ENCODE assay signal across 7 cellular contexts in genomic region chr19:49074869-49075268, GRCh38. TPM values are rescaled to one million over a fixed set of nuclear protein-coding genes. Genes with fewer than 3 reads are reported as not detected.
DNase-seq lines count a peak whose midpoint lies in the region; TF ChIP-seq lines count a peak whose summit lies in the region.
"Not testable (repeated sequence)": the region's sequence is repeated elsewhere in the genome, so short reads cannot be mapped to it uniquely, and the experiment has no call there.

No MANE protein-coding gene starts in this region.

- not testable (repeated sequence) for H3F3A ChIP-seq in Loucy (ENCODE audit: low read depth); OCI-LY1 (ENCODE audit: insufficient read depth, low read length)

- H4K20me1 ChIP-seq in Loucy (ENCODE audit: insufficient read depth, low read length, poor library complexity, severe bottlenecking); OCI-LY1 (ENCODE audit: insufficient read depth, low read length): not testable (repeated sequence)

- H3K4me2 ChIP-seq in Loucy (ENCODE audit: low read depth, low read length, poor library complexity, severe bottlenecking); OCI-LY1 (ENCODE audit: low read length); parathyroid adenoma (ENCODE audit: low read length): not testable (repeated sequence)

- not testable (repeated sequence) for H3K36me3 Mint-ChIP-seq in activated CD4-positive, alpha-beta memory T cell treated with anti-CD3 and anti-CD28 coated beads, Interleukin-2, amount 10 ng/mL, durations not matched to agents 7 days and 5 days (ENCODE audit: low read depth); endodermal cell (ENCODE audit: low read depth)

- H3K27ac ChIP-seq in OCI-LY1 (ENCODE audit: low read depth, low read length, poor library complexity, severe bottlenecking); endodermal cell (ENCODE audit: low read depth, low read length); parathyroid adenoma: not testable (repeated sequence)

- TF ChIP-seq CTCF in Loucy (conservative IDR thresholded peaks at IDR 0.05; ENCODE audit: low read length) (peak; percentile 50), OCI-LY1 (IDR thresholded peaks at IDR 0.05; ENCODE audit: low read length) (peak; percentile 34), endodermal cell (conservative IDR thresholded peaks at IDR 0.05) (peak; percentile 77), parathyroid adenoma (IDR thresholded peaks at IDR 0.05) (peak; percentile 73)

- not testable (repeated sequence) for H2AFZ ChIP-seq in Loucy (ENCODE audit: low read length); OCI-LY1 (ENCODE audit: low read length); parathyroid adenoma

- H3K9me3 Mint-ChIP-seq in activated CD4-positive, alpha-beta memory T cell treated with anti-CD3 and anti-CD28 coated beads, Interleukin-2, amount 10 ng/mL, durations not matched to agents 7 days and 5 days: not testable (repeated sequence)
- peaks cover 10% of the 10 kb centered on the region for H3K9me3 Mint-ChIP-seq in endodermal cell

- H3K79me2 ChIP-seq in Loucy (ENCODE audit: insufficient read depth, low read length); OCI-LY1 (ENCODE audit: insufficient read depth, low read length); parathyroid adenoma: not testable (repeated sequence)

- CTCF ChIA-PET in activated CD4-positive, alpha-beta memory T cell treated with anti-CD3 and anti-CD28 coated beads, Interleukin-2, amount 10 ng/mL, durations not matched to agents 7 days and 5 days (lab: Charles Lee): interaction anchor here (1.1 to 1.3 kb wide), 2 partner anchors 75 to 124 kb away, joined by 4 to 5 read pairs; no protein-coding TSS in a partner anchor

- H3K4me1 Mint-ChIP-seq in activated CD4-positive, alpha-beta memory T cell treated with anti-CD3 and anti-CD28 coated beads, Interleukin-2, amount 10 ng/mL, durations not matched to agents 7 days and 5 days; endodermal cell: not testable (repeated sequence)

- H3K4me1 ChIP-seq in Loucy (ENCODE audit: insufficient read depth, low read length, poor library complexity, severe bottlenecking); OCI-LY1 (ENCODE audit: insufficient read depth, low read length, severe bottlenecking); endodermal cell (ENCODE audit: control insufficient read depth, insufficient read depth, low read length); parathyroid adenoma: not testable (repeated sequence)

- not testable (repeated sequence) for H3K36me3 ChIP-seq in Loucy (ENCODE audit: insufficient read depth, low read length); OCI-LY1 (ENCODE audit: insufficient read depth, low read length); endodermal cell (ENCODE audit: control insufficient read depth, insufficient read depth, low read length); parathyroid adenoma (ENCODE audit: control insufficient read depth, insufficient read depth, low read length)

- H3K27me3 ChIP-seq in Loucy (ENCODE audit: insufficient read depth, low read length, poor library complexity, severe bottlenecking); OCI-LY1 (ENCODE audit: insufficient read depth, low read length); parathyroid adenoma (ENCODE audit: control insufficient read depth, insufficient read depth, low read length): not testable (repeated sequence)
- H3K27me3 ChIP-seq in endodermal cell (ENCODE audit: control insufficient read depth, insufficient read depth, low read length, poor library complexity, severe bottlenecking): peaks cover 49% of the 10 kb centered on the region

- 16 to 30% methylated on average over 6 to 7 of the region's 9 CpGs for WGBS in endodermal cell (ENCODE audit: insufficient coverage in 1 of 2, insufficient read length in 1 of 2), 2 experiments

- H3K9ac ChIP-seq in Loucy (ENCODE audit: low read depth, low read length, poor library complexity, severe bottlenecking); OCI-LY1 (ENCODE audit: low read length); endodermal cell (ENCODE audit: extremely low read depth, low read length, poor library complexity, severe bottlenecking); parathyroid adenoma: not testable (repeated sequence)

- H3K9me3 ChIP-seq in Loucy (ENCODE audit: insufficient read depth, low read depth, low read length); OCI-LY1 (ENCODE audit: low read length); endodermal cell (ENCODE audit: control insufficient read depth, low read length); parathyroid adenoma (ENCODE audit: control insufficient read depth, low read length): not testable (repeated sequence)

- not testable (repeated sequence) for H3K27ac Mint-ChIP-seq in activated CD4-positive, alpha-beta memory T cell treated with anti-CD3 and anti-CD28 coated beads, Interleukin-2, amount 10 ng/mL, durations not matched to agents 7 days and 5 days; endodermal cell

- not testable (repeated sequence) for H3K9me2 ChIP-seq in Loucy (replicated peaks; ENCODE audit: low read depth, low read length); OCI-LY1 (ENCODE audit: low read depth, low read length)

- not testable (repeated sequence) for H3K4me3 Mint-ChIP-seq in activated CD4-positive, alpha-beta memory T cell treated with anti-CD3 and anti-CD28 coated beads, Interleukin-2, amount 10 ng/mL, durations not matched to agents 7 days and 5 days; endodermal cell

- POLR2A ChIA-PET in activated CD4-positive, alpha-beta memory T cell treated with anti-CD3 and anti-CD28 coated beads, Interleukin-2, amount 10 ng/mL, durations not matched to agents 7 days and 5 days (lab: Charles Lee): not testable (repeated sequence)

- H3K27me3 Mint-ChIP-seq in activated CD4-positive, alpha-beta memory T cell treated with anti-CD3 and anti-CD28 coated beads, Interleukin-2, amount 10 ng/mL, durations not matched to agents 7 days and 5 days: peaks cover 33% of the 10 kb centered on the region
- peaks cover 73% of the 10 kb centered on the region for H3K27me3 Mint-ChIP-seq in endodermal cell (ENCODE audit: insufficient read depth)

- DNase-seq in ELF-1 (ENCODE audit: low read depth, low spot score) (peak; percentile 55), endodermal cell (peak; percentile 76), iris pigment epithelial cell (ENCODE audit: low read depth) (peak; percentile 48)
- peak; percentile 33 for DNase-seq in activated CD4-positive, alpha-beta memory T cell treated with anti-CD3 and anti-CD28 coated beads, Interleukin-2, amount 10 ng/mL, durations not matched to agents 7 days and 5 days

- H3K4me3 ChIP-seq in Loucy (ENCODE audit: low read length, poor library complexity, severe bottlenecking); OCI-LY1 (ENCODE audit: low read depth, low read length, poor library complexity, severe bottlenecking); endodermal cell (ENCODE audit: low read length); parathyroid adenoma (ENCODE audit: low read depth, low read length): not testable (repeated sequence)

RNA-seq across cellular contexts. Expression of gene KCNA7, which starts 2.4 kb away (rescaled TPM):
- not detected for total RNA-seq in activated CD4-positive, alpha-beta memory T cell treated with anti-CD3 and anti-CD28 coated beads, Interleukin-2, amount 10 ng/mL, durations not matched to agents 7 days and 5 days
- under 1 TPM in 1 of 2 donors, not detected in 1; 0.07 TPM for total RNA-seq in endodermal cell
- not detected for polyA plus RNA-seq in endodermal cell (2013, experiment 1 of 2)
- polyA plus RNA-seq in endodermal cell (2013, experiment 2 of 2): not detected

RNA-seq across cellular contexts. Expression of gene NTF4, which starts 10.3 kb away (rescaled TPM):
- total RNA-seq in activated CD4-positive, alpha-beta memory T cell treated with anti-CD3 and anti-CD28 coated beads, Interleukin-2, amount 10 ng/mL, durations not matched to agents 7 days and 5 days: not detected
- total RNA-seq in endodermal cell: 1 to 10 TPM; 5.0 to 8.9 TPM
- polyA plus RNA-seq in endodermal cell (2013, experiment 1 of 2): 3.1 TPM
- polyA plus RNA-seq in endodermal cell (2013, experiment 2 of 2): 3.9 TPM

RNA-seq across cellular contexts. Expression of gene SNRNP70, which starts 10.4 kb away (rescaled TPM):
- 100 to 1,000 TPM; 179 to 188 TPM for total RNA-seq in activated CD4-positive, alpha-beta memory T cell treated with anti-CD3 and anti-CD28 coated beads, Interleukin-2, amount 10 ng/mL, durations not matched to agents 7 days and 5 days
- 100 to 1,000 TPM; 284 to 292 TPM for total RNA-seq in endodermal cell
- 287 TPM for polyA plus RNA-seq in endodermal cell (2013, experiment 1 of 2)
- 262 TPM for polyA plus RNA-seq in endodermal cell (2013, experiment 2 of 2)

RNA-seq across cellular contexts. Expression of gene CGB7, which starts 17.3 kb away (rescaled TPM):
- total RNA-seq in activated CD4-positive, alpha-beta memory T cell treated with anti-CD3 and anti-CD28 coated beads, Interleukin-2, amount 10 ng/mL, durations not matched to agents 7 days and 5 days: not detected
- 1 to 10 TPM; 1.5 to 2.9 TPM for total RNA-seq in endodermal cell
- polyA plus RNA-seq in endodermal cell (2013, experiment 1 of 2): 2.5 TPM
- 1.4 TPM for polyA plus RNA-seq in endodermal cell (2013, experiment 2 of 2)

RNA-seq across cellular contexts. Expression of gene CGB8, which starts 26.0 kb away (rescaled TPM):
- total RNA-seq in activated CD4-positive, alpha-beta memory T cell treated with anti-CD3 and anti-CD28 coated beads, Interleukin-2, amount 10 ng/mL, durations not matched to agents 7 days and 5 days: not detected
- not detected for total RNA-seq in endodermal cell
- polyA plus RNA-seq in endodermal cell (2013, experiment 1 of 2): not detected
- polyA plus RNA-seq in endodermal cell (2013, experiment 2 of 2): not detected

Comparison
In these comparisons a context has a peak if more than half of its experiments do, and no peak if none do; other contexts are left out.
1. RNA of gene NTF4, which starts 10.3 kb away (total RNA-seq): 5.0 to 8.9 TPM in endodermal cell; not detected in activated CD4-positive, alpha-beta memory T cell treated with anti-CD3 and anti-CD28 coated beads, Interleukin-2, amount 10 ng/mL, durations not matched to agents 7 days and 5 days; every median in the first group is over 4 times any median in the second.
2. Peak in every context shown above with its lines, with median percentiles within 50 percentile points of each other: DNase-seq and CTCF ChIP-seq.